In the genomic region with DNA sequence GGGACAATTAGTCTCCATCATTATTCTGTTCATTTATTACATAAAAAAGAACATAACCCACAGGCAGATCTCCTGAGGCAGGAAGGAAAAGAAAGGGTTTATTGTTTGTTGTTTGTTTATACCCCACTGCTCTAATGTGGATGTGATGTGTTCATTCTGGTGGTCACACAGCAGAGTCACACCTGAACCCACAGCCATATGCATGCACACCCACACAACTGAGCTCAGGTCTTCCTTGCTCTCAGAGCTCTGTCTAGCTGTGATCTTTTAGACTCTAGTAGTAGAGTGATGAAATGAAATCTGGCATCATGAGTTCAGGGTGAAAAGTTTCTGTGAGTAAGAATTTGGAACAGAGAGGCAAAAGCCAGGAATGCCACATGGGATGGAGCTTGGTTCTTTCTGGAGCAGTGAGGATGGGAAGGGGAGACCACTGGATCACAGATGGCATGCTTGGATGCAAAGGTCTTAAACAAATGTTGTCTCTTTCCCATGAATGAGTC, we compare ENCODE assay signal across 1 cellular context.
TF ChIP-seq lines count a peak whose summit lies in the region.

No MANE protein-coding gene starts in this region.

TF ChIP-seq in IMR-90, 13 proteins besides CTCF, POLR2A, EP300 and RAD21:
- TF ChIP-seq MAFK (IDR thresholded peaks at IDR 0.05; ENCODE audit: low read depth, low read length) (no peak), SMC3 (IDR thresholded peaks at IDR 0.05; ENCODE audit: low read depth, low read length) (no peak), RCOR1 (IDR thresholded peaks at IDR 0.05; ENCODE audit: insufficient replicate concordance, low read length) (no peak), CEBPB (IDR thresholded peaks at IDR 0.05; ENCODE audit: low read depth, low read length) (no peak), FOS (IDR thresholded peaks at IDR 0.05; ENCODE audit: low read depth, low read length) (no peak), CHD1 (IDR thresholded peaks at IDR 0.05; ENCODE audit: low read depth, low read length) (no peak), MXI1 (IDR thresholded peaks at IDR 0.05; ENCODE audit: borderline replicate concordance, low read depth, low read length) (no peak), RFX5 (IDR thresholded peaks at IDR 0.05; ENCODE audit: low read depth, low read length) (no peak), USF2 (IDR thresholded peaks at IDR 0.05; ENCODE audit: low read depth, low read length) (no peak), NFE2L2 (IDR thresholded peaks at IDR 0.05; ENCODE audit: low read depth, low read length) (no peak), BHLHE40 (IDR thresholded peaks at IDR 0.05; ENCODE audit: low read depth, low read length) (no peak), MAZ (IDR thresholded peaks at IDR 0.05; ENCODE audit: borderline replicate concordance, low read depth, low read length) (no peak)
- TF ChIP-seq, protein P1, sequence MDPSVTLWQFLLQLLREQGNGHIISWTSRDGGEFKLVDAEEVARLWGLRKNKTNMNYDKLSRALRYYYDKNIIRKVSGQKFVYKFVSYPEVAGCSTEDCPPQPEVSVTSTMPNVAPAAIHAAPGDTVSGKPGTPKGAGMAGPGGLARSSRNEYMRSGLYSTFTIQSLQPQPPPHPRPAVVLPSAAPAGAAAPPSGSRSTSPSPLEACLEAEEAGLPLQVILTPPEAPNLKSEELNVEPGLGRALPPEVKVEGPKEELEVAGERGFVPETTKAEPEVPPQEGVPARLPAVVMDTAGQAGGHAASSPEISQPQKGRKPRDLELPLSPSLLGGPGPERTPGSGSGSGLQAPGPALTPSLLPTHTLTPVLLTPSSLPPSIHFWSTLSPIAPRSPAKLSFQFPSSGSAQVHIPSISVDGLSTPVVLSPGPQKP (IDR thresholded peaks at IDR 0.05; ENCODE audit: borderline replicate concordance, low read depth, low read length): no peak
TF ChIP-seq in IMR-90: peak in this region for 0.
